ENCODE assay signal across 31 cellular contexts in genomic region chr14:101112351-101113107, GRCh38.
DNase-seq lines count a peak whose midpoint lies in the region; ATAC-seq and TF ChIP-seq lines count a peak whose summit lies in the region.
"Had no signal": no experiment of that assay in that cellular context is flagged by ENCODE, and none has a peak within 500 bp of the region (broad histone marks: within the 10 kb centered on the region; RNA-seq: fewer than 3 reads in every experiment).

No MANE protein-coding gene starts in this region.

- ATAC-seq in RWPE2 (ENCODE audit: low read depth) = no peak
- ATAC-seq in body of pancreas = no peak
- ATAC-seq: A549, WTC11 had no signal

- intact Hi-C loops in body of pancreas (cut with DNase I) = no loop called here

- no peak overlapping the region for H3K4me3 Mint-ChIP-seq in progenitor cell of endocrine pancreas (ENCODE audit: low read depth)
- H3K4me3 Mint-ChIP-seq: activated naive CD8-positive, alpha-beta T cell; B cell; H9; immature natural killer cell; nephron progenitor cell; WTC11 had no signal

- no peak overlapping the region for H3K4me3 ChIP-seq in RWPE2 (ENCODE audit: severe bottlenecking)
- no peak overlapping the region for H3K4me3 ChIP-seq in suprapubic skin
- no peak overlapping the region for H3K4me3 ChIP-seq in body of pancreas
- H3K4me3 ChIP-seq: A549, cardiac muscle cell, PC-9, thyroid gland had no signal

- DNase-seq in activated CD8-positive, alpha-beta memory T cell treated with anti-CD3 and anti-CD28 coated beads for 24 hours = peak; percentile 21
- DNase-seq in activated CD8-positive, alpha-beta memory T cell treated with anti-CD3 and anti-CD28 coated beads, Interleukin-2, amount 50 U/mL, for 4 hours = no peak
- DNase-seq in RWPE2 (ENCODE audit: low spot score) (peak; percentile 64), mesenteric fat pad (ENCODE audit: low spot score) (peak; percentile 78), suprapubic skin (ENCODE audit: low spot score in 2 of 2) (peak; percentile 49 to 65), progenitor cell of endocrine pancreas (ENCODE audit: low spot score, unreplicated experiment) (no peak), body of pancreas (no peak), HPDE6-E6E7 (ENCODE audit: extremely low spot score) (no peak)
- DNase-seq: activated effector memory CD4-positive, alpha-beta T cell treated with Interleukin-2 at 50 U/mL for 16 hours; anterior cingulate cortex; DMS153; H9; hypothalamus; immature natural killer cell; IMR-90; NCI-H1092; NCI-H187 treated with DMSO at 0.1 percent for 48 hours; NCI-H2171 treated with DMSO at 0.1 percent for 48 hours; NCI-H526 treated with DMSO at 0.1 percent for 48 hours; nephron progenitor cell; PC-9; SIG-M5; stimulated activated CD4-positive, alpha-beta T cell treated with anti-CD3 and anti-CD28 coated beads, Interleukin-15, amount 100 ng/mL, for 24 hours; stimulated activated naive CD4-positive, alpha-beta T cell; thyroid gland had no signal

- no peak for TF ChIP-seq POLR2A in suprapubic skin (IDR thresholded peaks at IDR 0.05)
- no peak for TF ChIP-seq POLR2A in body of pancreas (IDR thresholded peaks at IDR 0.05)

- H3K27me3 ChIP-seq in RWPE2 (ENCODE audit: insufficient read depth, poor library complexity, severe bottlenecking) = no peaks in the 10 kb centered on the region
- no peaks in the 10 kb centered on the region for H3K27me3 ChIP-seq in suprapubic skin
- no peaks in the 10 kb centered on the region for H3K27me3 ChIP-seq in body of pancreas
- H3K27me3 ChIP-seq: cardiac muscle cell, thyroid gland had no signal

- H3K27ac Mint-ChIP-seq in progenitor cell of endocrine pancreas = no peak overlapping the region
- H3K27ac Mint-ChIP-seq: activated naive CD8-positive, alpha-beta T cell; B cell; immature natural killer cell; nephron progenitor cell; WTC11 had no signal

- H3K4me1 ChIP-seq in RWPE2 (ENCODE audit: insufficient read depth, poor library complexity, severe bottlenecking) = no peaks in the 10 kb centered on the region
- no peaks in the 10 kb centered on the region for H3K4me1 ChIP-seq in suprapubic skin
- H3K4me1 ChIP-seq in body of pancreas = no peaks in the 10 kb centered on the region
- H3K4me1 ChIP-seq: A549, parathyroid adenoma, thyroid gland had no signal

- 76% methylated on average over 20 of the region's 25 CpGs for WGBS in suprapubic skin
- WGBS in body of pancreas, 2 donors = 78 to 79% methylated on average over 8 to 25 of the region's 25 CpGs

- peaks cover 22% of the 10 kb centered on the region for H3K27me3 Mint-ChIP-seq in progenitor cell of endocrine pancreas
- H3K27me3 Mint-ChIP-seq: B cell had no signal

- H3K9me3 Mint-ChIP-seq in progenitor cell of endocrine pancreas (ENCODE audit: low read depth) = peaks cover under 1% of the 10 kb centered on the region
- H3K9me3 Mint-ChIP-seq: H9, immature natural killer cell, nephron progenitor cell, WTC11 had no signal

- H3K36me3 ChIP-seq in RWPE2 (ENCODE audit: low read depth) (no peaks in the 10 kb centered on the region), suprapubic skin (no peaks in the 10 kb centered on the region), body of pancreas (replicated peaks in 1 of 2; ENCODE audit: insufficient read depth in 1 of 2, low read depth in 2 of 2) (no peaks in the 10 kb centered on the region)
- H3K36me3 ChIP-seq: cardiac muscle cell, thyroid gland had no signal

- H3K4me1 Mint-ChIP-seq in progenitor cell of endocrine pancreas (ENCODE audit: low read depth) = peaks cover 5% of the 10 kb centered on the region
- H3K4me1 Mint-ChIP-seq: B cell, immature natural killer cell had no signal

- H3K27ac ChIP-seq in RWPE2 (ENCODE audit: poor library complexity, severe bottlenecking) (no peak overlapping the region), suprapubic skin (no peak overlapping the region), body of pancreas (no peak overlapping the region)
- H3K27ac ChIP-seq: cardiac muscle cell, parathyroid adenoma, PC-9, thyroid gland had no signal

- TF ChIP-seq EP300 in suprapubic skin (IDR thresholded peaks at IDR 0.05) = no peak

- no peaks in the 10 kb centered on the region for H3K9me3 ChIP-seq in RWPE2 (ENCODE audit: severe bottlenecking)
- no peaks in the 10 kb centered on the region for H3K9me3 ChIP-seq in suprapubic skin
- no peaks in the 10 kb centered on the region for H3K9me3 ChIP-seq in body of pancreas
- H3K9me3 ChIP-seq: thyroid gland had no signal

- no peak for TF ChIP-seq CTCF in RWPE2 (IDR thresholded peaks at IDR 0.05; ENCODE audit: poor library complexity, severe bottlenecking)
- TF ChIP-seq CTCF in suprapubic skin (IDR thresholded peaks at IDR 0.05) = no peak
- TF ChIP-seq CTCF in progenitor cell of endocrine pancreas (IDR thresholded peaks at IDR 0.05; ENCODE audit: unreplicated experiment) = no peak
- no peak for TF ChIP-seq CTCF in body of pancreas (IDR thresholded peaks at IDR 0.05)

- no peaks in the 10 kb centered on the region for H3K36me3 Mint-ChIP-seq in progenitor cell of endocrine pancreas (ENCODE audit: insufficient read depth)
- H3K36me3 Mint-ChIP-seq: activated naive CD8-positive, alpha-beta T cell; immature natural killer cell; WTC11 had no signal

Comparison
In these comparisons a context has a peak if more than half of its experiments do, and no peak if none do; other contexts are left out.
1. DNase-seq: peak in activated CD8-positive, alpha-beta memory T cell treated with anti-CD3 and anti-CD28 coated beads for 24 hours (single experiment), RWPE2 (single experiment), mesenteric fat pad (single experiment) and suprapubic skin (2 of 2); none in activated CD8-positive, alpha-beta memory T cell treated with anti-CD3 and anti-CD28 coated beads, Interleukin-2, amount 50 U/mL, for 4 hours (single experiment), progenitor cell of endocrine pancreas (single experiment), body of pancreas (0 of 4) and HPDE6-E6E7 (single experiment).